14 cellular contexts compared by ENCODE assay signal in genomic region chr5:142192799-142193428, GRCh38.
DNase-seq lines count a peak whose midpoint lies in the region; ATAC-seq and TF ChIP-seq lines count a peak whose summit lies in the region.
"Had no signal": no experiment of that assay in that cellular context is flagged by ENCODE, and none has a peak within 500 bp of the region (broad histone marks: within the 10 kb centered on the region; RNA-seq: fewer than 3 reads in every experiment).

No MANE protein-coding gene starts in this region.

- no peak overlapping the region for H3K9ac ChIP-seq in trophoblast cell (ENCODE audit: low read length)

- H3K4me1 Mint-ChIP-seq in stimulated activated effector memory CD8-positive, alpha-beta T cell treated with anti-CD3 and anti-CD28 coated beads, Interleukin-12 subunit alpha, Interleukin-12 subunit beta, amount 100 ng/mL, for 72 hours = peaks cover 6% of the 10 kb centered on the region

- H3K27ac ChIP-seq in C4-2B (peak overlapping the region; percentile 61), coronary artery (peak overlapping the region; percentile 82 to 84), trophoblast cell (ENCODE audit: low read depth, low read length) (no peak overlapping the region), lower lobe of right lung (no peak overlapping the region)
- H3K27ac ChIP-seq: A549 had no signal

- H3K79me2 ChIP-seq in trophoblast cell (ENCODE audit: control insufficient read depth, insufficient read depth, low read length, poor library complexity) = no peaks in the 10 kb centered on the region

- no peak for TF ChIP-seq CTCF in C4-2B (conservative IDR thresholded peaks at IDR 0.05)
- no peak for TF ChIP-seq CTCF in coronary artery (IDR thresholded peaks at IDR 0.05)
- no peak for TF ChIP-seq CTCF in lower lobe of right lung (IDR thresholded peaks at IDR 0.05)

- no peak overlapping the region for H3K4me3 Mint-ChIP-seq in stimulated activated effector memory CD8-positive, alpha-beta T cell treated with anti-CD3 and anti-CD28 coated beads, Interleukin-12 subunit alpha, Interleukin-12 subunit beta, amount 100 ng/mL, for 72 hours

- WGBS in trophoblast cell (ENCODE audit: extremely low coverage, insufficient coverage, insufficient read length) = no CpG with 5 or more reads among the region's 15 CpGs

- peak overlapping the region; percentile 52 for H2AK5ac ChIP-seq in trophoblast cell (ENCODE audit: low read length)

- no peak overlapping the region for H3K27ac Mint-ChIP-seq in stimulated activated effector memory CD8-positive, alpha-beta T cell treated with anti-CD3 and anti-CD28 coated beads, Interleukin-12 subunit alpha, Interleukin-12 subunit beta, amount 100 ng/mL, for 72 hours

- no peak overlapping the region for H4K12ac ChIP-seq in trophoblast cell (ENCODE audit: low read depth, low read length)

- H3K4me2 ChIP-seq in trophoblast cell (ENCODE audit: low read length) = no peak overlapping the region
- H3K4me2 ChIP-seq: A549 had no signal

- H3K14ac ChIP-seq in trophoblast cell (ENCODE audit: low read length) = no peak overlapping the region

- peak overlapping the region; percentile 52 for H3K4me3 ChIP-seq in coronary artery
- no peak overlapping the region for H3K4me3 ChIP-seq in trophoblast cell (ENCODE audit: low read depth, low read length)
- H3K4me3 ChIP-seq in lower lobe of right lung = no peak overlapping the region
- H3K4me3 ChIP-seq: A549 had no signal

- H3K9me3 ChIP-seq in trophoblast cell (ENCODE audit: insufficient read depth, low read depth, low read length) (no peaks in the 10 kb centered on the region), lower lobe of right lung (no peaks in the 10 kb centered on the region)
- H3K9me3 ChIP-seq: A549 had no signal

- H3K36me3 ChIP-seq in trophoblast cell (ENCODE audit: control insufficient read depth in 1 of 2, insufficient read depth in 2 of 2, low read length in 2 of 2) (no peaks in the 10 kb centered on the region), lower lobe of right lung (no peaks in the 10 kb centered on the region)

- H2BK120ac ChIP-seq in trophoblast cell (ENCODE audit: insufficient read depth, low read length, poor library complexity) = peak overlapping the region; percentile 41

- intact Hi-C loops in left cardiac atrium (cut with DNase I) (no loop called here), lower lobe of right lung (cut with DNase I) (no loop called here)

- H3K27me3 ChIP-seq in trophoblast cell (ENCODE audit: insufficient read depth, low read length) (no peaks in the 10 kb centered on the region), lower lobe of right lung (ENCODE audit: low read depth) (no peaks in the 10 kb centered on the region)

- peaks cover 0 to 7% of the 10 kb centered on the region in 2 experiments for H3K4me1 ChIP-seq in trophoblast cell (ENCODE audit: control insufficient read depth in 1 of 2, insufficient read depth in 2 of 2, low read length in 2 of 2)
- no peaks in the 10 kb centered on the region for H3K4me1 ChIP-seq in lower lobe of right lung
- H3K4me1 ChIP-seq: A549 had no signal

- no peaks in the 10 kb centered on the region for H3K36me3 Mint-ChIP-seq in stimulated activated effector memory CD8-positive, alpha-beta T cell treated with anti-CD3 and anti-CD28 coated beads, Interleukin-12 subunit alpha, Interleukin-12 subunit beta, amount 100 ng/mL, for 72 hours

- no peak overlapping the region for H4K8ac ChIP-seq in trophoblast cell (ENCODE audit: low read depth, low read length)

- peak overlapping the region; percentile 45 for H2BK12ac ChIP-seq in trophoblast cell (ENCODE audit: low read length)

- H3K9me3 Mint-ChIP-seq in stimulated activated effector memory CD8-positive, alpha-beta T cell treated with anti-CD3 and anti-CD28 coated beads, Interleukin-12 subunit alpha, Interleukin-12 subunit beta, amount 100 ng/mL, for 72 hours = no peaks in the 10 kb centered on the region

- no peak overlapping the region for H2BK5ac ChIP-seq in trophoblast cell (ENCODE audit: low read depth, low read length, poor library complexity)

- peaks cover 7% of the 10 kb centered on the region for H3K79me1 ChIP-seq in trophoblast cell (ENCODE audit: low read length)

- DNase-seq in coronary artery (ENCODE audit: low spot score) (peak; percentile 94), left cardiac atrium (no peak), trophoblast cell (no peak), NCI-H1930 (lab: John Stamatoyannopoulos, UW) (no peak), NCI-H345 (lab: John Stamatoyannopoulos, UW) (no peak), lower lobe of right lung (no peak)
- DNase-seq in stimulated activated effector memory CD8-positive, alpha-beta T cell treated with anti-CD3 and anti-CD28 coated beads, Interleukin-12 subunit alpha, Interleukin-12 subunit beta, amount 100 ng/mL, for 72 hours (ENCODE audit: low spot score in 2 of 2) = no peak
- DNase-seq: NCI-H1048, NCI-H1436 treated with DMSO at 0.1 percent for 48 hours, NCI-H2081, NCI-H510A treated with DMSO at 0.1 percent for 48 hours, NCI-H82 had no signal

- ATAC-seq in left cardiac atrium = peak; percentile 42 to 85
- no peak for ATAC-seq in stimulated activated effector memory CD8-positive, alpha-beta T cell treated with anti-CD3 and anti-CD28 coated beads, Interleukin-12 subunit alpha, Interleukin-12 subunit beta, amount 100 ng/mL, for 72 hours
- ATAC-seq in lower lobe of right lung = no peak
- ATAC-seq: A549 had no signal

- no peak overlapping the region for H3K18ac ChIP-seq in trophoblast cell (ENCODE audit: low read length)

- no peak overlapping the region for H4K91ac ChIP-seq in trophoblast cell (ENCODE audit: low read depth, low read length)

- no peak overlapping the region for H3K23ac ChIP-seq in trophoblast cell (ENCODE audit: low read length)

- H2AFZ ChIP-seq in trophoblast cell (ENCODE audit: insufficient read depth, low read length, poor library complexity) = no peak overlapping the region

- peak overlapping the region; percentile 14 for H3K4ac ChIP-seq in trophoblast cell (ENCODE audit: low read depth, low read length)

Comparison
In these comparisons a context has a peak if more than half of its experiments do, and no peak if none do; other contexts are left out.
1. H3K27ac ChIP-seq: peak in C4-2B (single experiment) and coronary artery (2 of 2); none in trophoblast cell (single experiment) and lower lobe of right lung (single experiment).
2. ATAC-seq: peak in left cardiac atrium (2 of 2); none in stimulated activated effector memory CD8-positive, alpha-beta T cell treated with anti-CD3 and anti-CD28 coated beads, Interleukin-12 subunit alpha, Interleukin-12 subunit beta, amount 100 ng/mL, for 72 hours (single experiment) and lower lobe of right lung (0 of 2).